Comparison of ENCODE assay signal across 8 cellular contexts in the genomic region with DNA sequence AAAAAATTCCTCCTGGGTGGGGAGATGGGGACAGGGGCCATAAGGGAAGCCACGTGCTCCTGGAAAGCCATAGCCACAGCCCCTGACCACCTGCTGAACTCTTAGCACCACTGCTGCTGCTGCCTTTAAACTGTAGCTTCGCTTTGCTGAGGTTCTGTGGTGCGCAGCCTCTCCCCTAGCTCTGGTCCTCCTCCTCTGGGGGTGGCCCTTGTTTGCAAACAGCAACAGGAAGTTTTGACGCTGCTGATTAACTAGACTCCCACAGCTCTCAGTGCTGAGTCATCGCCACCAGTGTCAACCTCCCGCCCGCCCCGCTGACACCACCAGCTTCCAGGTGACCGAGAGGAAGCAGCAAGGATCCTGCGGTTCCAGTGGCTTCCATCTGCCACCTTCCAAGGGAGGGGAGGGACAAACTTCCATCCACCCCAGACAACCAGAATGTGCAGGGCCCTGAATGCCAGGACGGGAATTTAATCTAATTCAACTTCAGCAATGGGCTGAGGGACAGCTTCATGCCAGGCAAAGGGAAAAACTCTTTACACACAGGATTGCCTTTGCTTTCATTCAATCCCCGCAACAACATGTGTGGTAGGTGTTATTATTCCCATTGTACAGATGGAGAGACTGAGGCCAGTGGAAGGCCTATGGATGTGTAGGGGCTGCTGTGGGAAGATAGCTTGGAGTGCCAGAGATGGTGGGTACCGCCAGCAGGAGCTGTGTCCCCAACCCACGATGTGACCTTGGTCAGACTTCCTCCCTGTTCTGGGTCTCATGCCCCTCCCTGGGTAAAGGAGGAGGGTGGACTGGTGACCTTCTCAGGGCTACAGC. TPM values are rescaled to one million over a fixed set of nuclear protein-coding genes. Genes with fewer than 3 reads are reported as not detected.
DNase-seq lines count a peak whose midpoint lies in the region; ATAC-seq and TF ChIP-seq lines count a peak whose summit lies in the region.

No MANE protein-coding gene starts in this region.

- H3K4me3 ChIP-seq in astrocyte of the cerebellum (ENCODE audit: low read depth, low read length) = no peak overlapping the region

- H3K36me3 Mint-ChIP-seq in T-helper 17 cell (ENCODE audit: low read depth) = no peaks in the 10 kb centered on the region

- H3K4me1 Mint-ChIP-seq in T-helper 17 cell = peaks cover 19% of the 10 kb centered on the region

- H3K4me3 Mint-ChIP-seq in T-helper 17 cell = peak overlapping the region; percentile 78

- in situ Hi-C loops in astrocyte of the cerebellum (cut with HindIII; ENCODE audit: low sequenced_read_pairs) = no loop called here

- DNase-seq in EH (ENCODE audit: low read depth) (peak; percentile 86), HS-5 (ENCODE audit: low read depth) (peak; percentile 71), T-helper 17 cell (peak; percentile 41 to 65 (median 56)), astrocyte of the cerebellum (ENCODE audit: low read depth) (peak; percentile 39), left kidney (ENCODE audit: low read depth, low spot score) (peak; percentile 78), NCI-H524 (lab: John Stamatoyannopoulos, UW) (no peak)
- peak; percentile 53 to 60 (median 58) for DNase-seq in stimulated activated CD4-positive, alpha-beta T cell treated with anti-CD3 and anti-CD28 coated beads, TNF-alpha, amount 100 ng/mL, for 24 hours (ENCODE audit: low read depth in 3 of 3)

- peaks cover 11% of the 10 kb centered on the region for H3K27me3 Mint-ChIP-seq in T-helper 17 cell

- ATAC-seq in GM21381 (IDR thresholded peaks at IDR 0.05; ENCODE audit: unreplicated experiment) (peak; percentile 99), T-helper 17 cell (peak; percentile 99)

- no peaks in the 10 kb centered on the region for H3K9me3 ChIP-seq in T-helper 17 cell (ENCODE audit: control insufficient read depth, low read length, poor library complexity, severe bottlenecking)

- TF ChIP-seq CTCF in astrocyte of the cerebellum (IDR thresholded peaks at IDR 0.05; ENCODE audit: low read depth, low read length, missing control alignments) = no peak

- H3K27ac Mint-ChIP-seq in T-helper 17 cell = peak overlapping the region; percentile 80

RNA-seq across cellular contexts. Expression of a gene that starts 8.1 kb away (rescaled TPM):
- total RNA-seq in T-helper 17 cell = 10 to 100 TPM in 1 of 2 donors, under 1 TPM in 1; 0.70 to 15.2 TPM

Comparison
In these comparisons a context has a peak if more than half of its experiments do, and no peak if none do; other contexts are left out.
1. DNase-seq: peak in EH (single experiment), HS-5 (single experiment), T-helper 17 cell (3 of 3), astrocyte of the cerebellum (single experiment), left kidney (single experiment) and stimulated activated CD4-positive, alpha-beta T cell treated with anti-CD3 and anti-CD28 coated beads, TNF-alpha, amount 100 ng/mL, for 24 hours (3 of 3); none in NCI-H524 (0 of 2).